21 cellular contexts compared by ENCODE assay signal in genomic region chr3:157100079-157100477, GRCh38. TPM values are rescaled to one million over a fixed set of nuclear protein-coding genes. Genes with fewer than 3 reads are reported as not detected.
DNase-seq lines count a peak whose midpoint lies in the region; ATAC-seq and TF ChIP-seq lines count a peak whose summit lies in the region.
"Had no signal": no experiment of that assay in that cellular context is flagged by ENCODE, and none has a peak within 500 bp of the region (broad histone marks: within the 10 kb centered on the region; RNA-seq: fewer than 3 reads in every experiment).

No MANE protein-coding gene starts in this region.

- H3K27ac Mint-ChIP-seq in activated CD8-positive, alpha-beta T cell treated with anti-CD3 and anti-CD28 coated beads for 36 hours = no peak overlapping the region
- no peak overlapping the region for H3K27ac Mint-ChIP-seq in activated CD8-positive, alpha-beta T cell treated with anti-CD3 and anti-CD28 coated beads, Interleukin-2, amount 10 ng/mL, durations not matched to agents 7 days and 5 days
- H3K27ac Mint-ChIP-seq in stimulated activated effector memory CD8-positive, alpha-beta T cell treated with anti-CD3 and anti-CD28 coated beads, Interleukin-12 subunit alpha, Interleukin-12 subunit beta, amount 100 ng/mL, for 72 hours = no peak overlapping the region

- no peak overlapping the region for H3K4me3 ChIP-seq in esophagus (ENCODE audit: low read depth in 1 of 2, low read length in 2 of 2)
- H3K4me3 ChIP-seq: HAP-1, skin epidermis had no signal

- no peaks in the 10 kb centered on the region for H3K27me3 Mint-ChIP-seq in activated CD8-positive, alpha-beta T cell treated with anti-CD3 and anti-CD28 coated beads for 36 hours
- no peaks in the 10 kb centered on the region for H3K27me3 Mint-ChIP-seq in activated CD8-positive, alpha-beta T cell treated with anti-CD3 and anti-CD28 coated beads, Interleukin-2, amount 10 ng/mL, durations not matched to agents 7 days and 5 days (ENCODE audit: low read depth)
- H3K27me3 Mint-ChIP-seq: activated CD8-positive, alpha-beta memory T cell treated with anti-CD3 and anti-CD28 coated beads, Interleukin-2, amount 10 ng/mL, durations not matched to agents 7 days and 5 days; central memory CD8-positive, alpha-beta T cell had no signal

- ATAC-seq in activated CD8-positive, alpha-beta T cell treated with anti-CD3 and anti-CD28 coated beads for 36 hours = peak; percentile 53
- no peak for ATAC-seq in activated CD8-positive, alpha-beta T cell treated with anti-CD3 and anti-CD28 coated beads, Interleukin-2, amount 10 ng/mL, durations not matched to agents 7 days and 5 days
- peak; percentile 39 for ATAC-seq in stimulated activated effector memory CD8-positive, alpha-beta T cell treated with anti-CD3 and anti-CD28 coated beads, Interleukin-12 subunit alpha, Interleukin-12 subunit beta, amount 100 ng/mL, for 72 hours
- no peak for ATAC-seq in GM18907 (IDR thresholded peaks at IDR 0.05; ENCODE audit: unreplicated experiment)
- ATAC-seq: activated CD4-positive, CD25-positive, alpha-beta regulatory T cell treated with anti-CD3 and anti-CD28 coated beads, Interleukin-2, amount 50 U/mL, for 24 hours; activated CD8-positive, alpha-beta memory T cell treated with anti-CD3 and anti-CD28 coated beads, Interleukin-2, amount 10 ng/mL, durations not matched to agents 7 days and 5 days; left lobe of liver; natural killer cell treated with Interleukin-12 subunit alpha and Interleukin-12 subunit beta and Interleukin-15 and Interleukin-18, amount 100 ng/mL, for 72 hours had no signal

- no peaks in the 10 kb centered on the region for H3K36me3 Mint-ChIP-seq in activated CD8-positive, alpha-beta T cell treated with anti-CD3 and anti-CD28 coated beads for 36 hours (ENCODE audit: low read depth)
- peaks cover 1% of the 10 kb centered on the region for H3K36me3 Mint-ChIP-seq in activated CD8-positive, alpha-beta T cell treated with anti-CD3 and anti-CD28 coated beads, Interleukin-2, amount 10 ng/mL, durations not matched to agents 7 days and 5 days (ENCODE audit: low read depth)
- H3K36me3 Mint-ChIP-seq in stimulated activated effector memory CD8-positive, alpha-beta T cell treated with anti-CD3 and anti-CD28 coated beads, Interleukin-12 subunit alpha, Interleukin-12 subunit beta, amount 100 ng/mL, for 72 hours = no peaks in the 10 kb centered on the region
- H3K36me3 Mint-ChIP-seq: natural killer cell treated with Interleukin-12 subunit alpha and Interleukin-12 subunit beta and Interleukin-15 and Interleukin-18, amount 100 ng/mL, for 72 hours had no signal

- POLR2A ChIA-PET in activated CD8-positive, alpha-beta T cell treated with anti-CD3 and anti-CD28 coated beads for 36 hours (lab: Charles Lee) = interaction anchor here (1.5 to 2.0 kb wide), 2 partner anchors 10 to 11 kb away, joined by 3 to 5 read pairs; no protein-coding TSS in a partner anchor
- POLR2A ChIA-PET in activated CD8-positive, alpha-beta T cell treated with anti-CD3 and anti-CD28 coated beads, Interleukin-2, amount 10 ng/mL, durations not matched to agents 7 days and 5 days (lab: Charles Lee) = no interaction called here

- TF ChIP-seq CTCF in activated CD8-positive, alpha-beta T cell treated with anti-CD3 and anti-CD28 coated beads for 36 hours (IDR thresholded peaks at IDR 0.05) = no peak

- H3K4me1 Mint-ChIP-seq in activated CD8-positive, alpha-beta T cell treated with anti-CD3 and anti-CD28 coated beads for 36 hours (ENCODE audit: low read depth) = peaks cover 31% of the 10 kb centered on the region
- H3K4me1 Mint-ChIP-seq in activated CD8-positive, alpha-beta T cell treated with anti-CD3 and anti-CD28 coated beads, Interleukin-2, amount 10 ng/mL, durations not matched to agents 7 days and 5 days (ENCODE audit: low read depth) = peaks cover 31% of the 10 kb centered on the region
- peaks cover 49% of the 10 kb centered on the region for H3K4me1 Mint-ChIP-seq in stimulated activated effector memory CD8-positive, alpha-beta T cell treated with anti-CD3 and anti-CD28 coated beads, Interleukin-12 subunit alpha, Interleukin-12 subunit beta, amount 100 ng/mL, for 72 hours

- no peaks in the 10 kb centered on the region for H3K27me3 ChIP-seq in esophagus (ENCODE audit: control insufficient read depth in 1 of 2, insufficient read depth in 2 of 2, low read length in 2 of 2)

- no peaks in the 10 kb centered on the region for H3K36me3 ChIP-seq in KOPT-K1 (ENCODE audit: insufficient read depth, low read length)
- no peaks in the 10 kb centered on the region for H3K36me3 ChIP-seq in esophagus (ENCODE audit: control insufficient read depth in 2 of 2, insufficient read depth in 2 of 2, low read length in 1 of 2)
- H3K36me3 ChIP-seq: HAP-1 had no signal

- WGBS in esophagus, 2 donors = 95 to 96% methylated on average over 4 of the region's 4 CpGs

- H3K9me3 ChIP-seq in KOPT-K1 (ENCODE audit: insufficient read depth, low read length, poor library complexity, severe bottlenecking) = no peaks in the 10 kb centered on the region
- H3K9me3 ChIP-seq in esophagus (ENCODE audit: control insufficient read depth in 2 of 2, insufficient read depth in 1 of 2, low read depth in 1 of 2, low read length in 1 of 2) = no peaks in the 10 kb centered on the region
- H3K9me3 ChIP-seq: HAP-1 had no signal

- no peak overlapping the region for H3K4me3 Mint-ChIP-seq in activated CD8-positive, alpha-beta T cell treated with anti-CD3 and anti-CD28 coated beads for 36 hours
- H3K4me3 Mint-ChIP-seq in activated CD8-positive, alpha-beta T cell treated with anti-CD3 and anti-CD28 coated beads, Interleukin-2, amount 10 ng/mL, durations not matched to agents 7 days and 5 days = no peak overlapping the region
- H3K4me3 Mint-ChIP-seq in stimulated activated effector memory CD8-positive, alpha-beta T cell treated with anti-CD3 and anti-CD28 coated beads, Interleukin-12 subunit alpha, Interleukin-12 subunit beta, amount 100 ng/mL, for 72 hours = no peak overlapping the region
- H3K4me3 Mint-ChIP-seq: activated CD8-positive, alpha-beta memory T cell treated with anti-CD3 and anti-CD28 coated beads, Interleukin-2, amount 10 ng/mL, durations not matched to agents 7 days and 5 days; central memory CD8-positive, alpha-beta T cell; natural killer cell treated with Interleukin-12 subunit alpha and Interleukin-12 subunit beta and Interleukin-15 and Interleukin-18, amount 100 ng/mL, for 72 hours had no signal

- no peak for DNase-seq in activated CD8-positive, alpha-beta T cell treated with anti-CD3 and anti-CD28 coated beads for 36 hours
- DNase-seq in activated CD8-positive, alpha-beta T cell treated with anti-CD3 and anti-CD28 coated beads, Interleukin-2, amount 10 ng/mL, durations not matched to agents 7 days and 5 days = no peak
- no peak for DNase-seq in stimulated activated effector memory CD8-positive, alpha-beta T cell treated with anti-CD3 and anti-CD28 coated beads, Interleukin-12 subunit alpha, Interleukin-12 subunit beta, amount 100 ng/mL, for 72 hours (ENCODE audit: low spot score in 2 of 2)
- DNase-seq in NCI-H187 (lab: John Stamatoyannopoulos, UW) (no peak), NCI-H2029 (lab: John Stamatoyannopoulos, UW) (no peak)
- DNase-seq: activated CD8-positive, alpha-beta memory T cell treated with anti-CD3 and anti-CD28 coated beads, Interleukin-2, amount 10 ng/mL, durations not matched to agents 7 days and 5 days; activated gamma-delta T cell; midbrain; NCI-H1105; NCI-H524 treated with DMSO at 0.1 percent for 48 hours; stimulated activated CD4-positive, alpha-beta T cell treated with anti-CD3 and anti-CD28 coated beads, Interleukin-4, amount 100 ng/mL, for 1 hour had no signal

- H3K4me1 ChIP-seq in esophagus (ENCODE audit: control insufficient read depth in 2 of 2, insufficient read depth in 2 of 2, low read length in 1 of 2) = peaks cover 0 to 6% of the 10 kb centered on the region in 2 donors
- H3K4me1 ChIP-seq: HAP-1, parathyroid adenoma had no signal

- intact Hi-C loops in activated CD8-positive, alpha-beta T cell treated with anti-CD3 and anti-CD28 coated beads for 36 hours (cut with micrococcal nuclease) = no loop called here

- H3K9me3 Mint-ChIP-seq in activated CD8-positive, alpha-beta T cell treated with anti-CD3 and anti-CD28 coated beads for 36 hours = no peaks in the 10 kb centered on the region
- H3K9me3 Mint-ChIP-seq in activated CD8-positive, alpha-beta T cell treated with anti-CD3 and anti-CD28 coated beads, Interleukin-2, amount 10 ng/mL, durations not matched to agents 7 days and 5 days (ENCODE audit: insufficient read depth) = no peaks in the 10 kb centered on the region
- no peaks in the 10 kb centered on the region for H3K9me3 Mint-ChIP-seq in stimulated activated effector memory CD8-positive, alpha-beta T cell treated with anti-CD3 and anti-CD28 coated beads, Interleukin-12 subunit alpha, Interleukin-12 subunit beta, amount 100 ng/mL, for 72 hours
- H3K9me3 Mint-ChIP-seq: central memory CD8-positive, alpha-beta T cell; natural killer cell treated with Interleukin-12 subunit alpha and Interleukin-12 subunit beta and Interleukin-15 and Interleukin-18, amount 100 ng/mL, for 72 hours had no signal

- peak overlapping the region; percentile 51 for H3K27ac ChIP-seq in KOPT-K1 (ENCODE audit: low read depth, low read length, poor library complexity, severe bottlenecking)
- peak overlapping the region; percentile 10 to 67 for H3K27ac ChIP-seq in esophagus (ENCODE audit: low read depth in 2 of 2, low read length in 1 of 2)
- H3K27ac ChIP-seq: parathyroid adenoma had no signal

- CTCF ChIA-PET in activated CD8-positive, alpha-beta T cell treated with anti-CD3 and anti-CD28 coated beads for 36 hours (lab: Charles Lee) = interaction anchor here (0.5 to 1.8 kb wide), 4 partner anchors 13 to 411 kb away, joined by 3 to 6 read pairs (median 3); no protein-coding TSS in a partner anchor
- CTCF ChIA-PET in activated CD8-positive, alpha-beta T cell treated with anti-CD3 and anti-CD28 coated beads, Interleukin-2, amount 10 ng/mL, durations not matched to agents 7 days and 5 days (lab: Charles Lee) = interaction anchor here (0.9 to 13.3 kb wide), 3 partner anchors 9 to 37 kb away, joined by 3 to 78 read pairs (median 3); no protein-coding TSS in a partner anchor

RNA-seq across cellular contexts. Expression of gene CCNL1, which starts 59.9 kb away (rescaled TPM):
- 100 to 1,000 TPM; 180 to 191 TPM for total RNA-seq in activated CD8-positive, alpha-beta T cell treated with anti-CD3 and anti-CD28 coated beads for 36 hours
- total RNA-seq in activated CD8-positive, alpha-beta T cell treated with anti-CD3 and anti-CD28 coated beads, Interleukin-2, amount 10 ng/mL, durations not matched to agents 7 days and 5 days = 100 to 1,000 TPM; 257 TPM
- 10 to 100 TPM; 62.5 to 73.1 TPM for polyA plus RNA-seq in esophagus

Comparison
In these comparisons a context has a peak if more than half of its experiments do, and no peak if none do; other contexts are left out.
1. ATAC-seq: peak in activated CD8-positive, alpha-beta T cell treated with anti-CD3 and anti-CD28 coated beads for 36 hours (single experiment) and stimulated activated effector memory CD8-positive, alpha-beta T cell treated with anti-CD3 and anti-CD28 coated beads, Interleukin-12 subunit alpha, Interleukin-12 subunit beta, amount 100 ng/mL, for 72 hours (single experiment); none in activated CD8-positive, alpha-beta T cell treated with anti-CD3 and anti-CD28 coated beads, Interleukin-2, amount 10 ng/mL, durations not matched to agents 7 days and 5 days (single experiment) and GM18907 (single experiment).